Comparison of ENCODE assay signal across 9 cellular contexts in the genomic region with DNA sequence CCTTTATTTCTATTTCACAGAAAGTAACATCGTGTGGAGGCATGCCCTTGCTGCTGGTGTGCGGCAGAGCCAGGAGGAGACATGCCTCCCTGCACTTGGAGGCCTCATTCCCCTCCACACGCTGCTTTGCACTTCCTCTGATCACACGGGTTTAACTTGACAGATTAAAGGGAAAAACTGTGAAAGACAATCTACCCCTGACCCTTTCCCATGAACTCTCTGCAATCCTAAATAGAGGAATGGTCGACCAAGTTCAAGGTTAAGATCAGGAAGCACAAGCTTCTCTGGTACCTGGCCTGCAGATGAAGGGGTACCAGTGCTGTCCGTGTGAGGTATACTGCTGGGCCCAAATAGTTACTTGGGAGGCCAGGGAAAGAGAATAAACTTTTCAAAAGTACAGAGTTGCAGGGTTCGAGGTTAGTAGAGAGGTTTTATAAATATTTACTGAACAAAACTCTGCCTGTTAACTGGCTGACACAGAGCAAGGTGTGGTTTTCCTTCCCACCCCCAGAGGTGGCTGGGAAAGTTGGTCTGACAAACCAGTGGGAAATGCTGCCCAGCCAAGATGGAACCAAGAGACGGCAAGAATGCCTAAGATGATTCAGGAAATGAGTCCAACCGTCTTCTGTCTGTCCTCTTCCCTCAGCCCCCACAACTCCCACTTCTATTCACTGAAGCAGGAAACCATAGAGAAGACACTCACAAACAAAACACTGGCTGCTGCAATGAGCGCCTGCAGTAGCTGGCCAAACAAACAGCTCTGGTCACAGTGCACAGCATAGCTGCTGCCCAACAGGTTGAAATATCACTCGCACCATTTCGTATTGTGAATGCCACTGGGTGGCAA.
DNase-seq lines count a peak whose midpoint lies in the region; ATAC-seq and TF ChIP-seq lines count a peak whose summit lies in the region.
"Had no signal": no experiment of that assay in that cellular context is flagged by ENCODE, and none has a peak within 500 bp of the region (broad histone marks: within the 10 kb centered on the region; RNA-seq: fewer than 3 reads in every experiment).

No MANE protein-coding gene starts in this region.

- peak overlapping the region; percentile 58 for H3K27ac ChIP-seq in 22Rv1

- H3K4me1 Mint-ChIP-seq in activated CD4-positive, alpha-beta T cell treated with anti-CD3 and anti-CD28 coated beads for 36 hours: peaks cover 5% of the 10 kb centered on the region

- POLR2A ChIA-PET in activated CD4-positive, alpha-beta T cell treated with anti-CD3 and anti-CD28 coated beads for 36 hours (lab: Charles Lee): no interaction called here

- TF ChIP-seq CTCF in 22Rv1 (IDR thresholded peaks at IDR 0.05): no peak

- intact Hi-C loops in activated CD4-positive, alpha-beta T cell treated with anti-CD3 and anti-CD28 coated beads for 36 hours (cut with DNase I, micrococcal nuclease): no loop called here

- no peaks in the 10 kb centered on the region for H3K9me3 Mint-ChIP-seq in activated CD4-positive, alpha-beta T cell treated with anti-CD3 and anti-CD28 coated beads for 36 hours (ENCODE audit: low read depth)

- DNase-seq in MV-4-11 (lab: John Stamatoyannopoulos, UW): peak; percentile 76
- peak; percentile 60 for DNase-seq in fibroblast of peridontal ligament (ENCODE audit: extremely low read depth)
- DNase-seq in NCI-H1105 treated with DMSO at 0.1 percent for 48 hours (lab: John Stamatoyannopoulos, UW): no peak
- no peak for DNase-seq in medulla oblongata (ENCODE audit: extremely low spot score)
- no peak for DNase-seq in COLO668 (lab: John Stamatoyannopoulos, UW; ENCODE audit: unreplicated experiment)
- DNase-seq in activated CD4-positive, alpha-beta T cell treated with anti-CD3 and anti-CD28 coated beads for 36 hours: no peak
- DNase-seq: DND-41 had no signal

- H3K36me3 Mint-ChIP-seq in activated CD4-positive, alpha-beta T cell treated with anti-CD3 and anti-CD28 coated beads for 36 hours (ENCODE audit: low read depth): no peaks in the 10 kb centered on the region

- CTCF ChIA-PET in activated CD4-positive, alpha-beta T cell treated with anti-CD3 and anti-CD28 coated beads for 36 hours (lab: Charles Lee): interaction anchor here (1.7 to 2.0 kb wide), 2 partner anchors 24 to 85 kb away, joined by 12 to 13 read pairs; no protein-coding TSS in a partner anchor

- ATAC-seq in GM19452 (IDR thresholded peaks at IDR 0.05; ENCODE audit: unreplicated experiment): peak; percentile 58
- ATAC-seq in activated CD4-positive, alpha-beta T cell treated with anti-CD3 and anti-CD28 coated beads for 36 hours: no peak

- peaks cover 2% of the 10 kb centered on the region for H3K27me3 Mint-ChIP-seq in activated CD4-positive, alpha-beta T cell treated with anti-CD3 and anti-CD28 coated beads for 36 hours

- H3K4me3 Mint-ChIP-seq in activated CD4-positive, alpha-beta T cell treated with anti-CD3 and anti-CD28 coated beads for 36 hours: no peak overlapping the region

- no peak overlapping the region for H3K27ac Mint-ChIP-seq in activated CD4-positive, alpha-beta T cell treated with anti-CD3 and anti-CD28 coated beads for 36 hours

Comparison
In these comparisons a context has a peak if more than half of its experiments do, and no peak if none do; other contexts are left out.
1. DNase-seq: peak in MV-4-11 (single experiment) and fibroblast of peridontal ligament (single experiment); none in NCI-H1105 treated with DMSO at 0.1 percent for 48 hours (single experiment), medulla oblongata (single experiment), COLO668 (single experiment) and activated CD4-positive, alpha-beta T cell treated with anti-CD3 and anti-CD28 coated beads for 36 hours (single experiment).